Comparison of ENCODE assay signal across 1 cellular context in the genomic region with DNA sequence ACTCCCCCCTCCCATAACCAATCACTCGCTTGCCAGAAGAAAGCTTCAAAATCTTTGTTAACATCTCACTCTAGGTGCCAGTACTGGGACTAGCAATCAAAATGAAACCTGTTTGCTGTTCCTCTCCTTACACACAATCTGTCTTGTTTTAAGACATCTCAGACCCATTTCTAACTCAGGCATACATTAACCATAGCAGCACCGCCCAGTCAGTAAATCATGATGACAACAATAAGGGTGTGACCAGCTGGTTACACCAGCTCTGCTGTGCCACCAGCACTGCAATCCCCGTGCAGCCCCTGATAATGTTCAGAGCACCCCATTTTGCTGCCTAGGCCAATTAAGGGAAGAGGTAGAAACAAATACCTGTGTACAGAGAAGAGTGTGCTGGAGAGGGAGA.
TF ChIP-seq lines count a peak whose summit lies in the region.

No MANE protein-coding gene starts in this region.

TF ChIP-seq in GM12878, 131 proteins besides CTCF, POLR2A, EP300 and RAD21:
- TF ChIP-seq TBL1XR1 (IDR thresholded peaks at IDR 0.05; ENCODE audit: low read depth, low read length) (no peak), DPF2 (IDR thresholded peaks at IDR 0.05) (no peak), MTA2 (IDR thresholded peaks at IDR 0.05; ENCODE audit: low read depth) (no peak), HDGF (IDR thresholded peaks at IDR 0.05) (no peak), EGR1 (IDR thresholded peaks at IDR 0.05; ENCODE audit: borderline replicate concordance in 1 of 2, low read depth in 2 of 2, low read length in 2 of 2) (no peak), JUND (IDR thresholded peaks at IDR 0.05; ENCODE audit: low read depth, low read length) (no peak), FOXM1 (IDR thresholded peaks at IDR 0.05; ENCODE audit: low read depth, low read length) (no peak), CREM (IDR thresholded peaks at IDR 0.05; ENCODE audit: low read depth) (no peak), POLR2AphosphoS2 (IDR thresholded peaks at IDR 0.05; ENCODE audit: low read depth, low read length) (no peak), ZBED1 (IDR thresholded peaks at IDR 0.05; ENCODE audit: borderline replicate concordance) (no peak), ZBTB40 (IDR thresholded peaks at IDR 0.05; ENCODE audit: borderline replicate concordance) (no peak), SP1 (IDR thresholded peaks at IDR 0.05; ENCODE audit: low read depth, low read length) (no peak), ZSCAN29 (IDR thresholded peaks at IDR 0.05) (no peak), SMAD5 (IDR thresholded peaks at IDR 0.05; ENCODE audit: low read depth) (no peak), ELK1 (IDR thresholded peaks at IDR 0.05; ENCODE audit: low read depth, low read length) (no peak), CBFB (IDR thresholded peaks at IDR 0.05; ENCODE audit: low read depth) (no peak), MYB (IDR thresholded peaks at IDR 0.05; ENCODE audit: borderline replicate concordance, low read depth, low read length) (no peak), SIN3A (IDR thresholded peaks at IDR 0.05; ENCODE audit: low read depth, low read length) (no peak), NR2C1 (IDR thresholded peaks at IDR 0.05) (no peak)
- TF ChIP-seq, protein P1, sequence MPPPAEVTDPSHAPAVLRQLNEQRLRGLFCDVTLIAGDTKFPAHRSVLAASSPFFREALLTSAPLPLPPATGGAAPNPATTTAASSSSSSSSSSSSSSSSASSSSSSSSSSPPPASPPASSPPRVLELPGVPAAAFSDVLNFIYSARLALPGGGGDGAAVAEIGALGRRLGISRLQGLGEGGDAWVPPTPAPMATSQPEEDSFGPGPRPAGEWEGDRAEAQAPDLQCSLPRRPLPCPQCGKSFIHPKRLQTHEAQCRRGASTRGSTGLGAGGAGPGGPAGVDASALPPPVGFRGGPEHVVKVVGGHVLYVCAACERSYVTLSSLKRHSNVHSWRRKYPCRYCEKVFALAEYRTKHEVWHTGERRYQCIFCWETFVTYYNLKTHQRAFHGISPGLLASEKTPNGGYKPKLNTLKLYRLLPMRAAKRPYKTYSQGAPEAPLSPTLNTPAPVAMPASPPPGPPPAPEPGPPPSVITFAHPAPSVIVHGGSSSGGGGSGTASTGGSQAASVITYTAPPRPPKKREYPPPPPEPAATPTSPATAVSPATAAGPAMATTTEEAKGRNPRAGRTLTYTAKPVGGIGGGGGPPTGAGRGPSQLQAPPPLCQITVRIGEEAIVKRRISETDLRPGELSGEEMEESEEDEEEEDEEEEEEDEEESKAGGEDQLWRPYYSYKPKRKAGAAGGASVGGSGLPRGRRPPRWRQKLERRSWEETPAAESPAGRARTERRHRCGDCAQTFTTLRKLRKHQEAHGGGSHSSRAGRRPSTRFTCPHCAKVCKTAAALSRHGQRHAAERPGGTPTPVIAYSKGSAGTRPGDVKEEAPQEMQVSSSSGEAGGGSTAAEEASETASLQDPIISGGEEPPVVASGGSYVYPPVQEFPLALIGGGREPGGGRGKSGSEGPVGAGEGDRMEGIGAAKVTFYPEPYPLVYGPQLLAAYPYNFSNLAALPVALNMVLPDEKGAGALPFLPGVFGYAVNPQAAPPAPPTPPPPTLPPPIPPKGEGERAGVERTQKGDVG (CRISPR knock-in tag; IDR thresholded peaks at IDR 0.05) = no peak
